In the genomic region with DNA sequence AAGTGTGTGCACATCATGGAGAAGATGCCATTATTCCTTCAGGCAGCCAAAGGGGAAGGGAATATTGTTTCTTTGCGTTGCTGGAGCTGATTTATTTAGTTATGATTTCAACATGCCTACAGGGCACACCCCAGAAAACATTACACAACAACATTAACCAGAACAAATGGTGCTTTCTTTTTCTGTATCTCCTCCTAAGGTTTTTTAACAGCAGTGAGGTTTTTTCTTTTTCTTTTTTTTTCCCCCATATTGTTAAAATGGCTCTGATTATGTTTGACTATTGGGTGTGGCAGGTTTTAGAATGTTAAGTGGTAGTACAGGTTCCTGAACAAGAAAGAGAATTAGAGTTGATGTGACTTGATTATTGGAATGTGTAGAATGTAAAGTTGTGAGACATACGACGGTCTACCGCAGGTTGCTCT, we compare ENCODE assay signal across 9 cellular contexts.
DNase-seq lines count a peak whose midpoint lies in the region; ATAC-seq, FAIRE-seq and TF ChIP-seq lines count a peak whose summit lies in the region.
"Had no signal": no experiment of that assay in that cellular context is flagged by ENCODE, and none has a peak within 500 bp of the region (broad histone marks: within the 10 kb centered on the region; RNA-seq: fewer than 3 reads in every experiment).

No MANE protein-coding gene starts in this region.

- H3K4me1 Mint-ChIP-seq in type B pancreatic cell (ENCODE audit: unreplicated experiment): peaks cover 19% of the 10 kb centered on the region
- H3K4me1 Mint-ChIP-seq in activated T-cell treated with anti-CD3 and anti-CD28 coated beads, Interleukin-2, amount 50 U/mL, for 4 hours (ENCODE audit: low read depth): no peaks in the 10 kb centered on the region

- FAIRE-seq in bronchial epithelial cell (lab: Jason Lieb, UNC): no peak

- H3K27ac Mint-ChIP-seq in type B pancreatic cell: peak overlapping the region; percentile 92

- no peaks in the 10 kb centered on the region for H3K36me3 ChIP-seq in bronchial epithelial cell (ENCODE audit: control insufficient read depth, insufficient read depth, low read length)
- H3K36me3 ChIP-seq in liver (ENCODE audit: control insufficient read depth in 4 of 4, insufficient read depth in 3 of 4, low read depth in 1 of 4, low read length in 3 of 4): no peaks in the 10 kb centered on the region

- no peak overlapping the region for H3K27ac ChIP-seq in liver (ENCODE audit: low read depth in 1 of 2, low read length in 2 of 2)

- ATAC-seq in activated T-cell treated with anti-CD3 and anti-CD28 coated beads, Interleukin-2, amount 50 U/mL, for 4 hours: no peak
- no peak for ATAC-seq in HG03342 (IDR thresholded peaks at IDR 0.05; ENCODE audit: unreplicated experiment)

- H3K9ac ChIP-seq in liver (ENCODE audit: low read depth in 1 of 2, low read length in 2 of 2): no peak overlapping the region

- TF ChIP-seq CTCF in bronchial epithelial cell (IDR thresholded peaks at IDR 0.05; ENCODE audit: insufficient read depth, low read length, severe bottlenecking): no peak
- TF ChIP-seq CTCF in liver (IDR thresholded peaks at IDR 0.05; ENCODE audit: low read depth, low read length, missing input control): no peak
- no peak for TF ChIP-seq CTCF in type B pancreatic cell (conservative IDR thresholded peaks at IDR 0.05)

- H3K4me1 ChIP-seq in liver (ENCODE audit: control insufficient read depth in 4 of 4, insufficient read depth in 4 of 4, low read length in 3 of 4): peaks cover 0 to 20% (median 5%) of the 10 kb centered on the region in 4 donors

- no peak overlapping the region for H3K4me3 ChIP-seq in bronchial epithelial cell (ENCODE audit: low read depth, low read length)
- H3K4me3 ChIP-seq in liver (ENCODE audit: low read depth in 1 of 3, low read length in 3 of 3): no peak overlapping the region

- H3K27me3 ChIP-seq in bronchial epithelial cell (ENCODE audit: control insufficient read depth, insufficient read depth, low read length) (no peaks in the 10 kb centered on the region), liver (ENCODE audit: control insufficient read depth in 4 of 4, insufficient read depth in 4 of 4, low read length in 3 of 4) (no peaks in the 10 kb centered on the region)

- peaks cover 5% of the 10 kb centered on the region for H3K9me3 Mint-ChIP-seq in type B pancreatic cell
- no peaks in the 10 kb centered on the region for H3K9me3 Mint-ChIP-seq in activated T-cell treated with anti-CD3 and anti-CD28 coated beads, Interleukin-2, amount 50 U/mL, for 4 hours

- H3K4me3 Mint-ChIP-seq in type B pancreatic cell: peak overlapping the region; percentile 61
- no peak overlapping the region for H3K4me3 Mint-ChIP-seq in activated T-cell treated with anti-CD3 and anti-CD28 coated beads, Interleukin-2, amount 50 U/mL, for 4 hours

- DNase-seq in LoVo (ENCODE audit: low spot score) (peak; percentile 84), bronchial epithelial cell (ENCODE audit: low read depth) (peak; percentile 88), type B pancreatic cell (ENCODE audit: extremely low spot score, unreplicated experiment) (no peak), pons (ENCODE audit: low spot score) (no peak), posterior vena cava (ENCODE audit: low spot score) (no peak)
- no peak for DNase-seq in activated T-cell treated with anti-CD3 and anti-CD28 coated beads, Interleukin-2, amount 50 U/mL, for 4 hours
- DNase-seq: T-helper 9 cell had no signal

- 71% methylated on average over 4 of the region's 4 CpGs for WGBS in liver

- intact Hi-C loops in posterior vena cava (cut with DNase I): no loop called here

- no peaks in the 10 kb centered on the region for H3K27me3 Mint-ChIP-seq in type B pancreatic cell
- no peaks in the 10 kb centered on the region for H3K27me3 Mint-ChIP-seq in activated T-cell treated with anti-CD3 and anti-CD28 coated beads, Interleukin-2, amount 50 U/mL, for 4 hours (ENCODE audit: low read depth)

- TF ChIP-seq RAD21 in liver (IDR thresholded peaks at IDR 0.05): peak; percentile 28 to 37

- H3K36me3 Mint-ChIP-seq in type B pancreatic cell: peaks cover 23% of the 10 kb centered on the region
- H3K36me3 Mint-ChIP-seq in activated T-cell treated with anti-CD3 and anti-CD28 coated beads, Interleukin-2, amount 50 U/mL, for 4 hours (ENCODE audit: insufficient read depth): peaks cover 23% of the 10 kb centered on the region

- no peaks in the 10 kb centered on the region for H3K9me3 ChIP-seq in liver (ENCODE audit: control insufficient read depth in 4 of 4, low read length in 3 of 4)

TF ChIP-seq in liver, 16 proteins besides CTCF, POLR2A, EP300 and RAD21:
- TF ChIP-seq FOXA1 (IDR thresholded peaks at IDR 0.05): no peak
- TF ChIP-seq SP1 (IDR thresholded peaks at IDR 0.05): peak; percentile 28
- peak; percentile 7 to 9 for TF ChIP-seq RXRA (IDR thresholded peaks at IDR 0.05)
- TF ChIP-seq, protein P1, sequence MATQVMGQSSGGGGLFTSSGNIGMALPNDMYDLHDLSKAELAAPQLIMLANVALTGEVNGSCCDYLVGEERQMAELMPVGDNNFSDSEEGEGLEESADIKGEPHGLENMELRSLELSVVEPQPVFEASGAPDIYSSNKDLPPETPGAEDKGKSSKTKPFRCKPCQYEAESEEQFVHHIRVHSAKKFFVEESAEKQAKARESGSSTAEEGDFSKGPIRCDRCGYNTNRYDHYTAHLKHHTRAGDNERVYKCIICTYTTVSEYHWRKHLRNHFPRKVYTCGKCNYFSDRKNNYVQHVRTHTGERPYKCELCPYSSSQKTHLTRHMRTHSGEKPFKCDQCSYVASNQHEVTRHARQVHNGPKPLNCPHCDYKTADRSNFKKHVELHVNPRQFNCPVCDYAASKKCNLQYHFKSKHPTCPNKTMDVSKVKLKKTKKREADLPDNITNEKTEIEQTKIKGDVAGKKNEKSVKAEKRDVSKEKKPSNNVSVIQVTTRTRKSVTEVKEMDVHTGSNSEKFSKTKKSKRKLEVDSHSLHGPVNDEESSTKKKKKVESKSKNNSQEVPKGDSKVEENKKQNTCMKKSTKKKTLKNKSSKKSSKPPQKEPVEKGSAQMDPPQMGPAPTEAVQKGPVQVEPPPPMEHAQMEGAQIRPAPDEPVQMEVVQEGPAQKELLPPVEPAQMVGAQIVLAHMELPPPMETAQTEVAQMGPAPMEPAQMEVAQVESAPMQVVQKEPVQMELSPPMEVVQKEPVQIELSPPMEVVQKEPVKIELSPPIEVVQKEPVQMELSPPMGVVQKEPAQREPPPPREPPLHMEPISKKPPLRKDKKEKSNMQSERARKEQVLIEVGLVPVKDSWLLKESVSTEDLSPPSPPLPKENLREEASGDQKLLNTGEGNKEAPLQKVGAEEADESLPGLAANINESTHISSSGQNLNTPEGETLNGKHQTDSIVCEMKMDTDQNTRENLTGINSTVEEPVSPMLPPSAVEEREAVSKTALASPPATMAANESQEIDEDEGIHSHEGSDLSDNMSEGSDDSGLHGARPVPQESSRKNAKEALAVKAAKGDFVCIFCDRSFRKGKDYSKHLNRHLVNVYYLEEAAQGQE (IDR thresholded peaks at IDR 0.05): no peak
- peak; percentile 29 to 36 for TF ChIP-seq HNF4A (conservative IDR thresholded peaks at IDR 0.05)
- TF ChIP-seq, protein P2, sequence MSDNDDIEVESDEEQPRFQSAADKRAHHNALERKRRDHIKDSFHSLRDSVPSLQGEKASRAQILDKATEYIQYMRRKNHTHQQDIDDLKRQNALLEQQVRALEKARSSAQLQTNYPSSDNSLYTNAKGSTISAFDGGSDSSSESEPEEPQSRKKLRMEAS (IDR thresholded peaks at IDR 0.05): no peak
- TF ChIP-seq HNF4G (IDR thresholded peaks at IDR 0.05): no peak
- TF ChIP-seq YY1 (IDR thresholded peaks at IDR 0.05): peak; percentile 39

Comparison
In these comparisons a context has a peak if more than half of its experiments do, and no peak if none do; other contexts are left out.
1. DNase-seq: peak in LoVo (single experiment) and bronchial epithelial cell (single experiment); none in type B pancreatic cell (single experiment), activated T-cell treated with anti-CD3 and anti-CD28 coated beads, Interleukin-2, amount 50 U/mL, for 4 hours (single experiment), pons (single experiment) and posterior vena cava (single experiment).